Comparison of ENCODE assay signal across 1 cellular context in genomic region chr7:2956526-2957368, GRCh38.
A peak's percentile ranks its signal among the peaks of the same experiment; 100 is the strongest.
TF ChIP-seq lines count a peak whose summit lies in the region.

No MANE protein-coding gene starts in this region.

TF ChIP-seq in K562, 482 proteins besides CTCF, POLR2A, EP300 and RAD21 (continued from another document and continues in another):
- no peak for TF ChIP-seq ARID3B (CRISPR knock-in tag; IDR thresholded peaks at IDR 0.05; ENCODE audit: borderline replicate concordance)
- TF ChIP-seq ZNF76 (CRISPR knock-in tag; IDR thresholded peaks at IDR 0.05; ENCODE audit: borderline replicate concordance): peak; percentile 80; the same call in 1 of the 2 replicates
- no peak for TF ChIP-seq MTF1 (CRISPR knock-in tag; IDR thresholded peaks at IDR 0.05; ENCODE audit: borderline replicate concordance)
- no peak for TF ChIP-seq ASH1L (IDR thresholded peaks at IDR 0.05; ENCODE audit: borderline replicate concordance, low read depth, partially characterized antibody)
- no peak for TF ChIP-seq RBM14 (IDR thresholded peaks at IDR 0.05; ENCODE audit: borderline replicate concordance, insufficient read depth, low read depth, low read length)
- TF ChIP-seq ZNF79 (CRISPR knock-in tag; IDR thresholded peaks at IDR 0.05; ENCODE audit: low read depth): no peak
- no peak for TF ChIP-seq ZC3H11A (IDR thresholded peaks at IDR 0.05; ENCODE audit: low read depth, low read length)
- no peak for TF ChIP-seq E2F8 (IDR thresholded peaks at IDR 0.05; ENCODE audit: low read depth, partially characterized antibody)
- TF ChIP-seq RBBP5 (IDR thresholded peaks at IDR 0.05; ENCODE audit: borderline replicate concordance, insufficient read depth, low read length, poor library complexity, severe bottlenecking): peak; percentile 78
- no peak for TF ChIP-seq CREBBP (IDR thresholded peaks at IDR 0.05; ENCODE audit: low read depth, low read length)
- TF ChIP-seq PHB (CRISPR knock-in tag; IDR thresholded peaks at IDR 0.05): no peak
- TF ChIP-seq ZNF12 (CRISPR knock-in tag; IDR thresholded peaks at IDR 0.05): no peak
- TF ChIP-seq ZNF253 (CRISPR knock-in tag; conservative IDR thresholded peaks at IDR 0.05): no peak
- peak; percentile 67; the same call in 1 of the 2 replicates for TF ChIP-seq ZNF197 (CRISPR knock-in tag; IDR thresholded peaks at IDR 0.05; ENCODE audit: low read depth)
- TF ChIP-seq SAFB (IDR thresholded peaks at IDR 0.05; ENCODE audit: borderline replicate concordance, low read depth, low read length): no peak
- TF ChIP-seq CCNT2 (IDR thresholded peaks at IDR 0.05; ENCODE audit: borderline replicate concordance, extremely low read depth, insufficient read length, low read depth, low read length): no peak
- TF ChIP-seq YBX1 (IDR thresholded peaks at IDR 0.05): no peak
- peak; percentile 88; the same call in 1 of the 2 replicates for TF ChIP-seq ZNF395 (CRISPR knock-in tag; IDR thresholded peaks at IDR 0.05)
- peak; percentile 92 for TF ChIP-seq C11orf30 (IDR thresholded peaks at IDR 0.05; ENCODE audit: low read depth)
- no peak for TF ChIP-seq FOXP1 (CRISPR knock-in tag; IDR thresholded peaks at IDR 0.05)
- no peak for TF ChIP-seq ATF2 (CRISPR knock-in tag; IDR thresholded peaks at IDR 0.05)
- no peak for TF ChIP-seq ZNF124 (CRISPR knock-in tag; IDR thresholded peaks at IDR 0.05)
- peak; percentile 84; the same call in 1 of the 2 replicates for TF ChIP-seq ZNF668 (CRISPR knock-in tag; IDR thresholded peaks at IDR 0.05)
- TF ChIP-seq ETV6 (IDR thresholded peaks at IDR 0.05; ENCODE audit: borderline replicate concordance in 1 of 2, low read depth in 2 of 2, low read length in 1 of 2): no peak
- no peak for TF ChIP-seq ETV6 (CRISPR knock-in tag; IDR thresholded peaks at IDR 0.05; ENCODE audit: borderline replicate concordance)
- TF ChIP-seq MBD1 (CRISPR knock-in tag; IDR thresholded peaks at IDR 0.05): no peak
- 0 out of 2 replicates have a peak, but pooled peaks have one; percentile 61 for TF ChIP-seq ZNF311 (CRISPR knock-in tag; IDR thresholded peaks at IDR 0.05)
- TF ChIP-seq SIRT6 (IDR thresholded peaks at IDR 0.05; ENCODE audit: low read depth, low read length): no peak
- TF ChIP-seq TCF7 (IDR thresholded peaks at IDR 0.05; ENCODE audit: borderline replicate concordance): no peak
- no peak for TF ChIP-seq ZNF408 (CRISPR knock-in tag; IDR thresholded peaks at IDR 0.05; ENCODE audit: low read depth)
- TF ChIP-seq ZFP36 (IDR thresholded peaks at IDR 0.05; ENCODE audit: low read depth, low read length, partially characterized antibody): no peak
- TF ChIP-seq ZNF407 (IDR thresholded peaks at IDR 0.05; ENCODE audit: low read depth): no peak
- TF ChIP-seq ZNF175 (CRISPR knock-in tag; IDR thresholded peaks at IDR 0.05; ENCODE audit: low read depth): peak; percentile 79; the same call in 1 of the 2 replicates
- TF ChIP-seq ELF1 (tag; IDR thresholded peaks at IDR 0.05): peak; percentile 41; the same call in 1 of the 2 replicates
- TF ChIP-seq ZNF280B (CRISPR knock-in tag; IDR thresholded peaks at IDR 0.05): no peak
- TF ChIP-seq CBX5 (IDR thresholded peaks at IDR 0.05; ENCODE audit: borderline replicate concordance, low read depth): no peak
- no peak for TF ChIP-seq MTA2 (IDR thresholded peaks at IDR 0.05; ENCODE audit: low read depth)
- TF ChIP-seq ILK (tag; IDR thresholded peaks at IDR 0.05; ENCODE audit: borderline replicate concordance, low read depth): no peak
- TF ChIP-seq KLF13 (tag; IDR thresholded peaks at IDR 0.05; ENCODE audit: borderline replicate concordance, low read depth): peak; percentile 70
- peak in 1 of 2 experiments; percentile 69 for TF ChIP-seq E2F6 (IDR thresholded peaks at IDR 0.05; ENCODE audit: borderline replicate concordance in 1 of 2, extremely low read depth in 1 of 2, insufficient read depth in 1 of 2, insufficient read length in 1 of 2, low read depth in 1 of 2, low read length in 1 of 2, poor library complexity in 1 of 2, severe bottlenecking in 1 of 2)
- no peak for TF ChIP-seq POU5F1 (IDR thresholded peaks at IDR 0.05; ENCODE audit: borderline replicate concordance, low read depth, low read length, partially characterized antibody)
